ENCODE assay signal across 8 cellular contexts in genomic region chr9:129802833-129803678, GRCh38.
DNase-seq lines count a peak whose midpoint lies in the region; ATAC-seq and TF ChIP-seq lines count a peak whose summit lies in the region.

TOR1B (plus strand) TSS chr9:129803184; CDS start chr9:129803213, 29 bp downstream.

- peak within 1 kb of the TSS; percentile 67 for H3K9ac ChIP-seq in OCI-LY3 (ENCODE audit: low read length)

- H3K4me2 ChIP-seq in OCI-LY3 (ENCODE audit: low read length), result peak within 1 kb of the TSS; percentile 85

- no peak for TF ChIP-seq CTCF in OCI-LY3 (IDR thresholded peaks at IDR 0.05; ENCODE audit: low read depth, low read length)

- no peak within 1 kb of the TSS for H3K27ac ChIP-seq in OCI-LY3 (ENCODE audit: low read length)

- DNase-seq in D341Med (ENCODE audit: low spot score) (peak; percentile 96), HuH-7.5 (ENCODE audit: low spot score) (peak; percentile 71), activated T-cell treated with anti-CD3 and anti-CD28 coated beads for 1 hour (ENCODE audit: low read depth) (peak; percentile 92), epidermal melanocyte (ENCODE audit: insufficient read length, low spot score) (peak; percentile 45), middle frontal gyrus (ENCODE audit: extremely low spot score, low spot score) (peak; percentile 89)
- DNase-seq in stimulated activated CD8-positive, alpha-beta memory T cell treated with anti-CD3 and anti-CD28 coated beads, Interleukin-2, amount 100 ng/mL, for 1 hour (ENCODE audit: low read depth in 2 of 2), result peak; percentile 89 to 91

- H4K20me1 ChIP-seq in OCI-LY3 (ENCODE audit: insufficient read depth, low read length), result no peaks in the 10 kb centered on the region

- ATAC-seq in GM21526 (IDR thresholded peaks at IDR 0.05; ENCODE audit: low FRiP score, unreplicated experiment), result peak; percentile 83

- H3K4me3 ChIP-seq in OCI-LY3 (ENCODE audit: low read length), result peak within 1 kb of the TSS; percentile 86

- H3K9me3 ChIP-seq in OCI-LY3 (ENCODE audit: insufficient read depth, low read length), result no peaks in the 10 kb centered on the region

- H3K36me3 ChIP-seq in OCI-LY3 (replicated peaks; ENCODE audit: low read depth, low read length), result peaks cover 6% of the 10 kb centered on the region

- no peaks in the 10 kb centered on the region for H3K27me3 ChIP-seq in OCI-LY3 (ENCODE audit: low read depth, low read length)

- peak within 1 kb of the TSS; percentile 82 for H2AFZ ChIP-seq in OCI-LY3 (ENCODE audit: low read depth, low read length)

- peaks cover 10% of the 10 kb centered on the region for H3K79me2 ChIP-seq in OCI-LY3 (ENCODE audit: low read length)

- peaks cover 5% of the 10 kb centered on the region for H3K4me1 ChIP-seq in OCI-LY3 (ENCODE audit: low read length)

Comparison
In these comparisons a context has a peak if more than half of its experiments do, and no peak if none do; other contexts are left out.
1. DNase-seq: peak in every context shown above with its lines; median percentile 96 in D341Med; 92 in activated T-cell treated with anti-CD3 and anti-CD28 coated beads for 1 hour; 90 in stimulated activated CD8-positive, alpha-beta memory T cell treated with anti-CD3 and anti-CD28 coated beads, Interleukin-2, amount 100 ng/mL, for 1 hour; 89 in middle frontal gyrus; 71 in HuH-7.5; 45 in epidermal melanocyte.